1 cellular context compared by ENCODE assay signal in the genomic region with DNA sequence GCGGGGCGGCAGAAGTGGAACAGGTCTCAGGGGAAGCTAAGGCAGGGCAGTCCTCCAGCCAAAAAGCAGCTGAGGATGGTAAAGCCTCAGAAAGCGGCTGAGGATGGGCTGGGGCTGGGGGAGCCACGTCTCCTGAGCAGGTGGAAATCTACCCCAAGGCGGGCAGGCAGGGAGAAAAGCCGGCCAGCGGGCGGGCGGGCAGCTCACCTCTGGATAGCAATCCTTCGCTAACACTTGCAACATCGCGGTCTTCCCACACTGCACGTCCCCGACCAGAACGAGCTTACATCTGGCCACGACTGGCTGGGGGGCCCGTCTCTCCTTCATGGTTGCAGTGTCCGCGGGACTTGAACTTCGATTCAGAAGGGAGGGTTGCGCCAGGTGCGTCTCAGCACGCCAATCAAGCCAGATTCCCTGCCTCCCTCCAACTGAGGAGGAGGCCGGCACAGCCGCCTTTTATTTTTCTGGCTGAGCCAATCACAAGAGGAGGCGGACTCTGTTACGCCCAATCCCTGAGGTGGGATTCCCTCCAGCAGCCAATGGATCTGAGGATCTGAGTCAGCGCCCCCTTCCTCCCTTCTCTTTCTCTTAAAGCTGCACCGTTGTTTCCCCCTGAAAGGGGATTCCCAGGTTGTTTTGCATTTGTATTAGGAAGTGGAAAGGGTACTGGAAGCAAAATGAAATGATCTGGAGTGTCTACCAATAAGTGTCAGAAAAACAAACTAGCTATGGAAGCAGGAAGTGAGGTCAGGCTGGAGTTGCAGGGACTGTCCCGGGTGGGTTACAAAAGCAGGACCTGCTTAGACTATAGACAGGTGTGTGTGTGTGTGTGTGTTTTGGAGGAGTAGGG.
TF ChIP-seq lines count a peak whose summit lies in the region.

A gene (minus strand): TSS at position 430 of the 850 bp plus-strand sequence. CDS start 103 bp downstream, at position 327.

TF ChIP-seq in HepG2, 621 proteins besides CTCF, POLR2A, EP300 and RAD21 (continued from another document and continues in another):
- TF ChIP-seq, protein P1, sequence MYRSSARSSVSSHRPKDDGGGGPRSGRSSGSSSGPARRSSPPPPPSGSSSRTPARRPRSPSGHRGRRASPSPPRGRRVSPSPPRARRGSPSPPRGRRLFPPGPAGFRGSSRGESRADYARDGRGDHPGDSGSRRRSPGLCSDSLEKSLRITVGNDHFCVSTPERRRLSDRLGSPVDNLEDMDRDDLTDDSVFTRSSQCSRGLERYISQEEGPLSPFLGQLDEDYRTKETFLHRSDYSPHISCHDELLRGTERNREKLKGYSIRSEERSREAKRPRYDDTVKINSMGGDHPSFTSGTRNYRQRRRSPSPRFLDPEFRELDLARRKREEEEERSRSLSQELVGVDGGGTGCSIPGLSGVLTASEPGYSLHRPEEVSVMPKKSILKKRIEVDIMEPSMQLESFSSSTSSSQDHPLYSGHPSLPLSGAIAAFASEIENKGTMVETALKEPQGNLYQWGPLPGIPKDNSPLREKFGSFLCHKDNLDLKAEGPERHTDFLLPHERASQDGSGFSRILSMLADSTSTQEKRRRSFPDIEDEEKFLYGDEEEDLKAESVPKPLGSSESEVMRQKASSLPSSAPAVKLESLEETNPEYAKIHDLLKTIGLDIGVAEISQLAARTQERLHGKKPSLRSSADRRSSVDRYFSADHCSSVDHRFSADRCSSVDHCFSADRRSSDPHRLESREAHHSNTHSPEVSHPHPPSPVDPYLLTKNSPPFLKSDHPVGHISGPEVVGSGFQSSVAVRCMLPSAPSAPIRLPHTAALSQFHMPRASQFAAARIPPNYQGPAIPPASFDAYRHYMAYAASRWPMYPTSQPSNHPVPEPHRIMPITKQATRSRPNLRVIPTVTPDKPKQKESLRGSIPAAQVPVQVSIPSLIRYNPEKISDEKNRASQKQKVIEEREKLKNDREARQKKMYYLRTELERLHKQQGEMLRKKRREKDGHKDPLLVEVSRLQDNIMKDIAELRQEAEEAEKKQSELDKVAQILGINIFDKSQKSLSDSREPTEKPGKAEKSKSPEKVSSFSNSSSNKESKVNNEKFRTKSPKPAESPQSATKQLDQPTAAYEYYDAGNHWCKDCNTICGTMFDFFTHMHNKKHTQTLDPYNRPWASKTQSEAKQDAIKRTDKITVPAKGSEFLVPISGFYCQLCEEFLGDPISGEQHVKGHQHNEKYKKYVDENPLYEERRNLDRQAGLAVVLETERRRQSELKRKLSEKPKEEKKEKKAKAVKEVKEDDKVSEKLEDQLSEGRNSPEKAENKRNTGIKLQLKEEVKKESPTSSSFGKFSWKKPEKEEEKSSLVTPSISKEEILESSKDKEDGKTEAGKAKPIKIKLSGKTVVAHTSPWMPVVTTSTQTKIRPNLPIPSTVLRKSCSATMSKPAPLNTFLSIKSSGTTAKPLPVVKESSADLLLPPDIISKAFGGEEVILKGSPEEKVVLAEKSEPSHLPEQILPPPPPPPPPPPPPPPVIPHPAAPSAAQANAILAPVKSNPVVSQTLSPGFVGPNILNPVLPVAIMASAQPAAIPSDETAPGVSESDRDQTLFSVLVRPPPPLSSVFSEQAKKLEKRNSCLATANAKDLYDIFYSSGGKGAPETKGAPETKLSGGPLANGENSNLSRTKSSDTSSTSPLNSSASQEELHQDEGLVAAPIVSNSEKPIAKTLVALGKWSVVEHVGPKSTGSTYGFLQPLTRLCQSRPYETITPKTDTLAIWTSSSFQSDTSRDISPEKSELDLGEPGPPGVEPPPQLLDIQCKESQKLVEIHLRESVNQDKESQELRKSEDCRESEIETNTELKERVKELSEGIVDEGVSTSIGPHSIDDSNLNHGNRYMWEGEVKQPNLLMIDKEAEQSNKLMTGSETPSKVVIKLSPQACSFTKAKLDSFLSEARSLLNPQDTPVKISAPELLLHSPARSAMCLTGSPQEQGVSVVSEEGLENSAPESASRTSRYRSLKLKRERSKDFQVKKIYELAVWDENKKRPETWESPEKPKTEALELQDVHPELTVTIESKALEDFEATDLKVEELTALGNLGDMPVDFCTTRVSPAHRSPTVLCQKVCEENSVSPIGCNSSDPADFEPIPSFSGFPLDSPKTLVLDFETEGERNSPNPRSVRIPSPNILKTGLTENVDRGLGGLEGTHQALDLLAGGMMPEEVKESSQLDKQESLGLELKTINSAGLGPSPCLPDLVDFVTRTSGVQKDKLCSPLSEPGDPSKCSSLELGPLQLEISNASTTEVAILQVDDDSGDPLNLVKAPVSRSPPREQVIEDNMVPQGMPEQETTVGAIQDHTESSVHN (CRISPR knock-in tag; IDR thresholded peaks at IDR 0.05) = no peak
- TF ChIP-seq GTF3A (CRISPR knock-in tag; conservative IDR thresholded peaks at IDR 0.05) (no peak), ZFP36 (IDR thresholded peaks at IDR 0.05; ENCODE audit: borderline replicate concordance, low read depth, low read length, partially characterized antibody) (no peak), SRF (IDR thresholded peaks at IDR 0.05; ENCODE audit: low read depth, low read length) (no peak), PHF20 (CRISPR knock-in tag; IDR thresholded peaks at IDR 0.05) (peak; percentile 54; the same call in 1 of the 2 replicates), REL (CRISPR knock-in tag; conservative IDR thresholded peaks at IDR 0.05) (no peak), SMAD3 (CRISPR knock-in tag; IDR thresholded peaks at IDR 0.05) (0 out of 2 replicates have a peak, but pooled peaks have one; percentile 26), YEATS4 (CRISPR knock-in tag; IDR thresholded peaks at IDR 0.05; ENCODE audit: borderline replicate concordance) (no peak; the same call in 1 of the 2 replicates), MTF2 (CRISPR knock-in tag; IDR thresholded peaks at IDR 0.05; ENCODE audit: borderline replicate concordance) (no peak), BRCA1 (CRISPR knock-in tag; IDR thresholded peaks at IDR 0.05) (0 out of 2 replicates have a peak, but pooled peaks have one; percentile 44), ZNF260 (CRISPR knock-in tag; IDR thresholded peaks at IDR 0.05; ENCODE audit: borderline replicate concordance, low read depth) (no peak), ATRX (CRISPR knock-in tag; IDR thresholded peaks at IDR 0.05; ENCODE audit: borderline replicate concordance) (no peak), ZNF20 (CRISPR knock-in tag; IDR thresholded peaks at IDR 0.05) (no peak), NR2F1 (CRISPR knock-in tag; IDR thresholded peaks at IDR 0.05) (no peak), ZNF326 (CRISPR knock-in tag; IDR thresholded peaks at IDR 0.05; ENCODE audit: borderline replicate concordance) (no peak), FOXA3 (CRISPR knock-in tag; IDR thresholded peaks at IDR 0.05) (no peak), PHF5A (CRISPR knock-in tag; IDR thresholded peaks at IDR 0.05; ENCODE audit: low read depth, unreplicated experiment) (no peak), ZNF761 (CRISPR knock-in tag; conservative IDR thresholded peaks at IDR 0.05) (0 out of 2 replicates have a peak, but pooled peaks have one; percentile 50), ZNF138 (CRISPR knock-in tag; IDR thresholded peaks at IDR 0.05; ENCODE audit: low read depth) (0 out of 2 replicates have a peak, but pooled peaks have one; percentile 32), NFRKB (IDR thresholded peaks at IDR 0.05) (no peak), ZNF775 (CRISPR knock-in tag; IDR thresholded peaks at IDR 0.05; ENCODE audit: borderline replicate concordance) (peak; percentile 70; the same call in 1 of the 2 replicates), SALL2 (CRISPR knock-in tag; IDR thresholded peaks at IDR 0.05) (no peak), ZC3H4 (CRISPR knock-in tag; IDR thresholded peaks at IDR 0.05; ENCODE audit: borderline replicate concordance) (no peak), U2AF2 (IDR thresholded peaks at IDR 0.05; ENCODE audit: low read depth, low read length) (no peak), ZNF496 (CRISPR knock-in tag; IDR thresholded peaks at IDR 0.05; ENCODE audit: insufficient replicate concordance) (no peak), ZNF790 (CRISPR knock-in tag; IDR thresholded peaks at IDR 0.05; ENCODE audit: borderline replicate concordance) (no peak), ERF (CRISPR knock-in tag; IDR thresholded peaks at IDR 0.05) (0 out of 2 replicates have a peak, but pooled peaks have one; percentile 28)
- TF ChIP-seq, protein P2, sequence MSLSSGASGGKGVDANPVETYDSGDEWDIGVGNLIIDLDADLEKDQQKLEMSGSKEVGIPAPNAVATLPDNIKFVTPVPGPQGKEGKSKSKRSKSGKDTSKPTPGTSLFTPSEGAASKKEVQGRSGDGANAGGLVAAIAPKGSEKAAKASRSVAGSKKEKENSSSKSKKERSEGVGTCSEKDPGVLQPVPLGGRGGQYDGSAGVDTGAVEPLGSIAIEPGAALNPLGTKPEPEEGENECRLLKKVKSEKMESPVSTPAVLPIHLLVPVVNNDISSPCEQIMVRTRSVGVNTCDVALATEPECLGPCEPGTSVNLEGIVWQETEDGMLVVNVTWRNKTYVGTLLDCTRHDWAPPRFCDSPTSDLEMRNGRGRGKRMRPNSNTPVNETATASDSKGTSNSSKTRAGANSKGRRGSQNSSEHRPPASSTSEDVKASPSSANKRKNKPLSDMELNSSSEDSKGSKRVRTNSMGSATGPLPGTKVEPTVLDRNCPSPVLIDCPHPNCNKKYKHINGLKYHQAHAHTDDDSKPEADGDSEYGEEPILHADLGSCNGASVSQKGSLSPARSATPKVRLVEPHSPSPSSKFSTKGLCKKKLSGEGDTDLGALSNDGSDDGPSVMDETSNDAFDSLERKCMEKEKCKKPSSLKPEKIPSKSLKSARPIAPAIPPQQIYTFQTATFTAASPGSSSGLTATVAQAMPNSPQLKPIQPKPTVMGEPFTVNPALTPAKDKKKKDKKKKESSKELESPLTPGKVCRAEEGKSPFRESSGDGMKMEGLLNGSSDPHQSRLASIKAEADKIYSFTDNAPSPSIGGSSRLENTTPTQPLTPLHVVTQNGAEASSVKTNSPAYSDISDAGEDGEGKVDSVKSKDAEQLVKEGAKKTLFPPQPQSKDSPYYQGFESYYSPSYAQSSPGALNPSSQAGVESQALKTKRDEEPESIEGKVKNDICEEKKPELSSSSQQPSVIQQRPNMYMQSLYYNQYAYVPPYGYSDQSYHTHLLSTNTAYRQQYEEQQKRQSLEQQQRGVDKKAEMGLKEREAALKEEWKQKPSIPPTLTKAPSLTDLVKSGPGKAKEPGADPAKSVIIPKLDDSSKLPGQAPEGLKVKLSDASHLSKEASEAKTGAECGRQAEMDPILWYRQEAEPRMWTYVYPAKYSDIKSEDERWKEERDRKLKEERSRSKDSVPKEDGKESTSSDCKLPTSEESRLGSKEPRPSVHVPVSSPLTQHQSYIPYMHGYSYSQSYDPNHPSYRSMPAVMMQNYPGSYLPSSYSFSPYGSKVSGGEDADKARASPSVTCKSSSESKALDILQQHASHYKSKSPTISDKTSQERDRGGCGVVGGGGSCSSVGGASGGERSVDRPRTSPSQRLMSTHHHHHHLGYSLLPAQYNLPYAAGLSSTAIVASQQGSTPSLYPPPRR (CRISPR knock-in tag; IDR thresholded peaks at IDR 0.05; ENCODE audit: borderline replicate concordance) = peak; percentile 68; the same call in 1 of the 2 replicates
- TF ChIP-seq, protein P3, sequence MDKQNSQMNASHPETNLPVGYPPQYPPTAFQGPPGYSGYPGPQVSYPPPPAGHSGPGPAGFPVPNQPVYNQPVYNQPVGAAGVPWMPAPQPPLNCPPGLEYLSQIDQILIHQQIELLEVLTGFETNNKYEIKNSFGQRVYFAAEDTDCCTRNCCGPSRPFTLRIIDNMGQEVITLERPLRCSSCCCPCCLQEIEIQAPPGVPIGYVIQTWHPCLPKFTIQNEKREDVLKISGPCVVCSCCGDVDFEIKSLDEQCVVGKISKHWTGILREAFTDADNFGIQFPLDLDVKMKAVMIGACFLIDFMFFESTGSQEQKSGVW (CRISPR knock-in tag; IDR thresholded peaks at IDR 0.05; ENCODE audit: borderline replicate concordance) = no peak
- TF ChIP-seq, protein P4, sequence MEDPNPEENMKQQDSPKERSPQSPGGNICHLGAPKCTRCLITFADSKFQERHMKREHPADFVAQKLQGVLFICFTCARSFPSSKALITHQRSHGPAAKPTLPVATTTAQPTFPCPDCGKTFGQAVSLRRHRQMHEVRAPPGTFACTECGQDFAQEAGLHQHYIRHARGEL (CRISPR knock-in tag; IDR thresholded peaks at IDR 0.05) = no peak
- TF ChIP-seq, protein P5, sequence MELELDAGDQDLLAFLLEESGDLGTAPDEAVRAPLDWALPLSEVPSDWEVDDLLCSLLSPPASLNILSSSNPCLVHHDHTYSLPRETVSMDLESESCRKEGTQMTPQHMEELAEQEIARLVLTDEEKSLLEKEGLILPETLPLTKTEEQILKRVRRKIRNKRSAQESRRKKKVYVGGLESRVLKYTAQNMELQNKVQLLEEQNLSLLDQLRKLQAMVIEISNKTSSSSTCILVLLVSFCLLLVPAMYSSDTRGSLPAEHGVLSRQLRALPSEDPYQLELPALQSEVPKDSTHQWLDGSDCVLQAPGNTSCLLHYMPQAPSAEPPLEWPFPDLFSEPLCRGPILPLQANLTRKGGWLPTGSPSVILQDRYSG (CRISPR knock-in tag; IDR thresholded peaks at IDR 0.05) = no peak
- TF ChIP-seq, protein P6, sequence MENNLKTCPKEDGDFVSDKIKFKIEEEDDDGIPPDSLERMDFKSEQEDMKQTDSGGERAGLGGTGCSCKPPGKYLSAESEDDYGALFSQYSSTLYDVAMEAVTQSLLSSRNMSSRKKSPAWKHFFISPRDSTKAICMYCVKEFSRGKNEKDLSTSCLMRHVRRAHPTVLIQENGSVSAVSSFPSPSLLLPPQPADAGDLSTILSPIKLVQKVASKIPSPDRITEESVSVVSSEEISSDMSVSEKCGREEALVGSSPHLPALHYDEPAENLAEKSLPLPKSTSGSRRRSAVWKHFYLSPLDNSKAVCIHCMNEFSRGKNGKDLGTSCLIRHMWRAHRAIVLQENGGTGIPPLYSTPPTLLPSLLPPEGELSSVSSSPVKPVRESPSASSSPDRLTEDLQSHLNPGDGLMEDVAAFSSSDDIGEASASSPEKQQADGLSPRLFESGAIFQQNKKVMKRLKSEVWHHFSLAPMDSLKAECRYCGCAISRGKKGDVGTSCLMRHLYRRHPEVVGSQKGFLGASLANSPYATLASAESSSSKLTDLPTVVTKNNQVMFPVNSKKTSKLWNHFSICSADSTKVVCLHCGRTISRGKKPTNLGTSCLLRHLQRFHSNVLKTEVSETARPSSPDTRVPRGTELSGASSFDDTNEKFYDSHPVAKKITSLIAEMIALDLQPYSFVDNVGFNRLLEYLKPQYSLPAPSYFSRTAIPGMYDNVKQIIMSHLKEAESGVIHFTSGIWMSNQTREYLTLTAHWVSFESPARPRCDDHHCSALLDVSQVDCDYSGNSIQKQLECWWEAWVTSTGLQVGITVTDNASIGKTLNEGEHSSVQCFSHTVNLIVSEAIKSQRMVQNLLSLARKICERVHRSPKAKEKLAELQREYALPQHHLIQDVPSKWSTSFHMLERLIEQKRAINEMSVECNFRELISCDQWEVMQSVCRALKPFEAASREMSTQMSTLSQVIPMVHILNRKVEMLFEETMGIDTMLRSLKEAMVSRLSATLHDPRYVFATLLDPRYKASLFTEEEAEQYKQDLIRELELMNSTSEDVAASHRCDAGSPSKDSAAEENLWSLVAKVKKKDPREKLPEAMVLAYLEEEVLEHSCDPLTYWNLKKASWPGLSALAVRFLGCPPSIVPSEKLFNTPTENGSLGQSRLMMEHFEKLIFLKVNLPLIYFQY (CRISPR knock-in tag; IDR thresholded peaks at IDR 0.05; ENCODE audit: borderline replicate concordance) = 0 out of 2 replicates have a peak, but pooled peaks have one; percentile 46
- TF ChIP-seq, protein P7, sequence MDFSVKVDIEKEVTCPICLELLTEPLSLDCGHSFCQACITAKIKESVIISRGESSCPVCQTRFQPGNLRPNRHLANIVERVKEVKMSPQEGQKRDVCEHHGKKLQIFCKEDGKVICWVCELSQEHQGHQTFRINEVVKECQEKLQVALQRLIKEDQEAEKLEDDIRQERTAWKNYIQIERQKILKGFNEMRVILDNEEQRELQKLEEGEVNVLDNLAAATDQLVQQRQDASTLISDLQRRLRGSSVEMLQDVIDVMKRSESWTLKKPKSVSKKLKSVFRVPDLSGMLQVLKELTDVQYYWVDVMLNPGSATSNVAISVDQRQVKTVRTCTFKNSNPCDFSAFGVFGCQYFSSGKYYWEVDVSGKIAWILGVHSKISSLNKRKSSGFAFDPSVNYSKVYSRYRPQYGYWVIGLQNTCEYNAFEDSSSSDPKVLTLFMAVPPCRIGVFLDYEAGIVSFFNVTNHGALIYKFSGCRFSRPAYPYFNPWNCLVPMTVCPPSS (IDR thresholded peaks at IDR 0.05) = no peak
